8 cellular contexts compared by ENCODE assay signal in genomic region chr17:80899402-80900268, GRCh38.
DNase-seq lines count a peak whose midpoint lies in the region; ATAC-seq and TF ChIP-seq lines count a peak whose summit lies in the region.

No MANE protein-coding gene starts in this region.

- peaks cover 0 to 10% of the 10 kb centered on the region in 2 donors for H3K4me1 ChIP-seq in adrenal gland (replicated peaks in 1 of 2)
- H3K4me1 ChIP-seq in left lung = peaks cover 0 to 12% of the 10 kb centered on the region in 2 donors

- ATAC-seq in left lung (peak; percentile 74), HG02852 (IDR thresholded peaks at IDR 0.05; ENCODE audit: unreplicated experiment) (no peak), HG02938 (IDR thresholded peaks at IDR 0.05; ENCODE audit: unreplicated experiment) (no peak)

- H3K27me3 ChIP-seq in H7 (ENCODE audit: control insufficient read depth, insufficient read depth, low read length) = no peaks in the 10 kb centered on the region
- no peaks in the 10 kb centered on the region for H3K27me3 ChIP-seq in adrenal gland
- H3K27me3 ChIP-seq in left lung = no peaks in the 10 kb centered on the region

- no peak overlapping the region for H3K4me3 ChIP-seq in AG10803 (ENCODE audit: low read length)
- no peak overlapping the region for H3K4me3 ChIP-seq in H7 (ENCODE audit: insufficient read depth, low read depth, low read length)
- no peak overlapping the region for H3K4me3 ChIP-seq in adrenal gland
- no peak overlapping the region for H3K4me3 ChIP-seq in left lung

- TF ChIP-seq CTCF in AG10803 (conservative IDR thresholded peaks at IDR 0.05; ENCODE audit: low read length) (peak; percentile 64), adrenal gland (IDR thresholded peaks at IDR 0.05) (peak; percentile 33 to 69 (median 60)), left lung (IDR thresholded peaks at IDR 0.05) (peak; percentile 37 to 51)

- H3K27ac ChIP-seq in adrenal gland = no peak overlapping the region
- no peak overlapping the region for H3K27ac ChIP-seq in left lung

- no peak for DNase-seq in AG10803 (ENCODE audit: low read depth)
- peak; percentile 96 for DNase-seq in H7
- DNase-seq in T-helper 1 cell = peak; percentile 45 to 80 (median 68)
- peak; percentile 61 to 75 (median 71) for DNase-seq in adrenal gland
- DNase-seq in left lung = peak; percentile 59 to 71
- DNase-seq in stimulated activated CD8-positive, alpha-beta memory T cell treated with anti-CD3 and anti-CD28 coated beads, Interleukin-7, amount 100 ng/mL, for 4 hours (ENCODE audit: low read depth in 2 of 2) = peak; percentile 43 to 65

- intact Hi-C loops in adrenal gland (cut with DNase I) = no loop called here
- intact Hi-C loops in left lung (cut with DNase I) = no loop called here

- TF ChIP-seq POLR2A in adrenal gland (IDR thresholded peaks at IDR 0.05) = no peak

- H3K36me3 ChIP-seq in H7 (replicated peaks; ENCODE audit: control insufficient read depth, insufficient read depth, low read length) = peaks cover 2% of the 10 kb centered on the region
- H3K36me3 ChIP-seq in adrenal gland (replicated peaks in 1 of 2) = peaks cover 0 to 5% of the 10 kb centered on the region in 2 donors
- H3K36me3 ChIP-seq in left lung = peaks cover 0 to 39% of the 10 kb centered on the region in 2 donors

- 52 to 75% (median 61%) methylated on average over 17 to 22 of the region's 22 CpGs for WGBS in adrenal gland, 4 donors

- H3K9me3 ChIP-seq in adrenal gland (replicated peaks in 1 of 3) (no peaks in the 10 kb centered on the region), left lung (no peaks in the 10 kb centered on the region)
